Comparison of ENCODE assay signal across 7 cellular contexts in genomic region chr1:40257313-40257687, GRCh38. TPM values are rescaled to one million over a fixed set of nuclear protein-coding genes. Genes with fewer than 3 reads are reported as not detected.
A peak's percentile ranks its signal among the peaks of the same experiment; 100 is the strongest.
DNase-seq lines count a peak whose midpoint lies in the region; ATAC-seq, FAIRE-seq and TF ChIP-seq lines count a peak whose summit lies in the region.

No MANE protein-coding gene starts in this region.

- H3K36me3 ChIP-seq in PC-3 (ENCODE audit: low read depth, low read length) (peaks cover 18% of the 10 kb centered on the region; the same call in 1 of the 2 replicates), H1 (ENCODE audit: control insufficient read depth in 2 of 4, insufficient read depth in 4 of 4, low read length in 3 of 4) (peaks cover 4 to 23% (median 17%) of the 10 kb centered on the region in 4 experiments; a peak in 6 of 8 replicates)
- peaks cover 0 to 17% (median 11%) of the 10 kb centered on the region in 3 experiments for H3K36me3 ChIP-seq in naive thymus-derived CD4-positive, alpha-beta T cell (ENCODE audit: control insufficient read depth in 2 of 3, insufficient read depth in 3 of 3, low read length in 3 of 3)

- no peak for TF ChIP-seq EP300 in H1 (IDR thresholded peaks at IDR 0.05; ENCODE audit: borderline replicate concordance in 1 of 2, low read depth in 2 of 2, low read length in 2 of 2)

- TF ChIP-seq RAD21 in H1 (IDR thresholded peaks at IDR 0.05 in 1 of 2, conservative IDR thresholded peaks at IDR 0.05 in 1 of 2; ENCODE audit: low read depth in 2 of 2, low read length in 2 of 2), result no peak

- TSS peak; percentile 90 for BruUV-seq in PC-3 (replicated peaks; lab: Mats Ljungman, UMichigan)

- peak; percentile 2 for TF ChIP-seq CTCF in GM10248 (IDR thresholded peaks at IDR 0.05; ENCODE audit: control extremely low read depth, extremely low read depth, low read depth, missing control alignments)
- TF ChIP-seq CTCF in H9 (conservative IDR thresholded peaks at IDR 0.05), result no peak
- TF ChIP-seq CTCF in PC-3 (conservative IDR thresholded peaks at IDR 0.05; ENCODE audit: low read depth, low read length), result no peak
- no peak for TF ChIP-seq CTCF in H1 (IDR thresholded peaks at IDR 0.05; ENCODE audit: control extremely low read depth in 1 of 3, insufficient read depth in 1 of 3, low read depth in 1 of 3, low read length in 3 of 3)

- no peaks in the 10 kb centered on the region for H3K27me3 Mint-ChIP-seq in H9 (ENCODE audit: low read depth)
- peaks cover 0 to 4% (median 0%) of the 10 kb centered on the region in 5 donors for H3K27me3 Mint-ChIP-seq in naive thymus-derived CD4-positive, alpha-beta T cell

- TF ChIP-seq POLR2A in H1 (IDR thresholded peaks at IDR 0.05; ENCODE audit: control extremely low read depth in 1 of 2, low read depth in 2 of 2, low read length in 2 of 2), result no peak

- no peaks in the 10 kb centered on the region for H3K27me3 ChIP-seq in H9 (ENCODE audit: insufficient read depth, low read length)
- H3K27me3 ChIP-seq in PC-3 (ENCODE audit: low read length), result no peaks in the 10 kb centered on the region
- H3K27me3 ChIP-seq in H1 (replicated peaks in 1 of 4; ENCODE audit: control insufficient read depth in 3 of 4, extremely low read depth in 1 of 4, insufficient read depth in 3 of 4, low read length in 3 of 4), result no peaks in the 10 kb centered on the region
- no peaks in the 10 kb centered on the region for H3K27me3 ChIP-seq in naive thymus-derived CD4-positive, alpha-beta T cell (ENCODE audit: control insufficient read depth in 2 of 2, insufficient read depth in 2 of 2, low read length in 2 of 2)

- no peak overlapping the region for H3T11ph ChIP-seq in H9 (ENCODE audit: low read length)

- H3K79me2 ChIP-seq in H9 (ENCODE audit: insufficient read depth, low read length) (no peaks in the 10 kb centered on the region), PC-3 (ENCODE audit: low read length) (peaks cover 58% of the 10 kb centered on the region), H1 (ENCODE audit: control insufficient read depth in 1 of 2, insufficient read depth in 2 of 2, low read length in 2 of 2) (peaks cover 0 to 25% of the 10 kb centered on the region in 2 experiments; a peak in 2 of 4 replicates)

- H2BK5ac ChIP-seq in H9 (ENCODE audit: insufficient read length, low read length) (peak overlapping the region; percentile 24), H1 (ENCODE audit: low read depth, low read length) (peak overlapping the region; percentile 91)

- H3K4me2 ChIP-seq in H9 (ENCODE audit: insufficient read depth, insufficient read length, low read length), result peak overlapping the region; percentile 93
- peak overlapping the region; percentile 83 for H3K4me2 ChIP-seq in PC-3 (ENCODE audit: low read length)
- H3K4me2 ChIP-seq in H1 (ENCODE audit: insufficient read depth in 1 of 2, low read depth in 2 of 2, low read length in 2 of 2), result peak overlapping the region; percentile 49 to 65

- H2BK15ac ChIP-seq in H9 (ENCODE audit: low read depth, low read length) (no peak overlapping the region), H1 (ENCODE audit: low read length) (no peak overlapping the region)

- H3K79me1 ChIP-seq in H9 (ENCODE audit: insufficient read depth, low read depth, low read length, poor library complexity, severe bottlenecking) (no peaks in the 10 kb centered on the region), H1 (ENCODE audit: low read depth, low read length) (no peaks in the 10 kb centered on the region)

- peaks cover 3 to 5% of the 10 kb centered on the region in 2 experiments; a peak in 3 of 4 replicates for H3K4me1 Mint-ChIP-seq in H9
- H3K4me1 Mint-ChIP-seq in naive thymus-derived CD4-positive, alpha-beta T cell, result peaks cover 22 to 65% (median 54%) of the 10 kb centered on the region in 7 donors

- H3F3A ChIP-seq in PC-3 (ENCODE audit: low read length, unreplicated experiment), result no peaks in the 10 kb centered on the region

- H3K27ac ChIP-seq in H9 (ENCODE audit: insufficient read length, low read depth, low read length) (peak overlapping the region; percentile 88), PC-3 (ENCODE audit: low read length) (peak overlapping the region; percentile 88), H1 (ENCODE audit: low read depth, low read length) (peak overlapping the region; percentile 78)
- peak overlapping the region; percentile 98 for H3K27ac ChIP-seq in naive thymus-derived CD4-positive, alpha-beta T cell (ENCODE audit: low read depth, low read length)

- H4K8ac ChIP-seq in H9 (replicated peaks; ENCODE audit: insufficient read length, low read depth, low read length) (no peak overlapping the region), H1 (ENCODE audit: extremely low read depth, insufficient read depth, low read length) (peak overlapping the region; percentile 100; the same call in 1 of the 2 replicates)

- H4K5ac ChIP-seq in H9 (ENCODE audit: insufficient read length, low read depth, low read length), result peak overlapping the region; percentile 96
- peak overlapping the region; percentile 87 for H4K5ac ChIP-seq in H1 (ENCODE audit: insufficient read length, low read depth, low read length)

- H3K4me3 Mint-ChIP-seq in H9, result peak overlapping the region; percentile 83 to 91
- H3K4me3 Mint-ChIP-seq in naive thymus-derived CD4-positive, alpha-beta T cell, result peak overlapping the region; percentile 91 to 100 (median 98)

- peak overlapping the region; percentile 55; the same call in 1 of the 2 replicates for H3K14ac ChIP-seq in H9 (ENCODE audit: insufficient read depth, low read length)
- no peak overlapping the region for H3K14ac ChIP-seq in H1 (ENCODE audit: insufficient read length)

- H3K23me2 ChIP-seq in H9 (ENCODE audit: insufficient read length, low read depth, low read length, poor library complexity, severe bottlenecking) (no peaks in the 10 kb centered on the region), H1 (ENCODE audit: low read depth, low read length) (no peaks in the 10 kb centered on the region)

- no peak overlapping the region for H3K4ac ChIP-seq in H9 (ENCODE audit: low read depth, low read length)
- no peak overlapping the region for H3K4ac ChIP-seq in H1 (replicated peaks; ENCODE audit: insufficient read length, low read depth, low read length)

- DNase-seq in GM10248 (ENCODE audit: extremely low spot score) (no peak), H9 (peak; percentile 30), PC-3 (no peak), H1 (ENCODE audit: low read depth in 1 of 2, low spot score in 2 of 2) (no peak), HCEC 1CT (no peak)
- no peak for DNase-seq in naive thymus-derived CD4-positive, alpha-beta T cell

- H2AFZ ChIP-seq in H9 (ENCODE audit: low read length), result peak overlapping the region; percentile 88
- H2AFZ ChIP-seq in PC-3 (ENCODE audit: low read length), result peak overlapping the region; percentile 83
- H2AFZ ChIP-seq in H1 (ENCODE audit: low read length), result peak overlapping the region; percentile 92

- peaks cover 10 to 31% (median 26%) of the 10 kb centered on the region in 3 experiments; a peak in 6 of 7 replicates for H3K36me3 Mint-ChIP-seq in H9 (ENCODE audit: insufficient read depth in 1 of 3, low read depth in 3 of 3)
- H3K36me3 Mint-ChIP-seq in naive thymus-derived CD4-positive, alpha-beta T cell, result peaks cover 0 to 23% (median 19%) of the 10 kb centered on the region in 5 donors

- H3K18ac ChIP-seq in H9 (ENCODE audit: insufficient read length, low read depth, low read length) (peak overlapping the region; percentile 69), H1 (ENCODE audit: extremely low read depth, low read length) (no peak overlapping the region; the same call in 1 of the 2 replicates)

- H4K91ac ChIP-seq in H9 (ENCODE audit: insufficient read length, low read depth, low read length) (no peak overlapping the region), H1 (replicated peaks; ENCODE audit: insufficient read length, low read length) (no peak overlapping the region)

- H2BK20ac ChIP-seq in H9 (ENCODE audit: low read depth, low read length, poor library complexity, severe bottlenecking) (no peak overlapping the region), H1 (ENCODE audit: low read length) (no peak overlapping the region)

- H4K20me1 ChIP-seq in H9 (ENCODE audit: control insufficient read depth, insufficient read depth, insufficient read length) (no peaks in the 10 kb centered on the region), PC-3 (ENCODE audit: low read length) (no peaks in the 10 kb centered on the region), H1 (replicated peaks in 1 of 2; ENCODE audit: control insufficient read depth in 1 of 2, insufficient read depth in 2 of 2, low read length in 2 of 2) (peaks cover 0 to 1% of the 10 kb centered on the region in 2 experiments)

- H2BK12ac ChIP-seq in H9 (ENCODE audit: insufficient read length, low read depth, low read length) (no peak overlapping the region), H1 (ENCODE audit: low read depth, low read length) (peak overlapping the region; percentile 40; the same call in 1 of the 2 replicates)

- CTCF ChIA-PET in GM10248 (lab: Yijun Ruan, JAX) (interaction anchor here (0.6 to 2.4 kb wide), 5 partner anchors 14 to 224 kb away, joined by 3 to 11 read pairs (median 3); no protein-coding TSS in a partner anchor), PC-3 (lab: Charles Lee) (interaction anchor here (0.7 kb wide), 1 partner anchor 32 kb away, joined by 7 read pairs; no protein-coding TSS in a partner anchor), H1 (lab: Charles Lee; ENCODE audit: partially characterized antibody) (interaction anchor here (1.5 to 3.1 kb wide), 2 partner anchors 58 to 81 kb away, joined by 6 to 13 read pairs; no protein-coding TSS in a partner anchor)
- CTCF ChIA-PET in naive thymus-derived CD4-positive, alpha-beta T cell (lab: Charles Lee), result interaction anchor here (0.6 to 1.2 kb wide), 3 partner anchors 104 to 146 kb away, joined by 3 to 4 read pairs (median 3); no protein-coding TSS in a partner anchor

- H2BK120ac ChIP-seq in H9 (ENCODE audit: low read depth, low read length, poor library complexity, severe bottlenecking), result no peak overlapping the region
- no peak overlapping the region for H2BK120ac ChIP-seq in H1 (replicated peaks; ENCODE audit: low read depth, low read length)

- peak overlapping the region; percentile 87 for H3K56ac ChIP-seq in H9 (ENCODE audit: insufficient read length, low read depth, low read length)
- no peak overlapping the region for H3K56ac ChIP-seq in H1 (replicated peaks; ENCODE audit: insufficient read length, low read depth, low read length)

- H3K9ac ChIP-seq in H9 (ENCODE audit: extremely low read depth, insufficient read length, low read length) (peak overlapping the region; percentile 96), PC-3 (ENCODE audit: low read length) (peak overlapping the region; percentile 97), H1 (replicated peaks in 1 of 4; ENCODE audit: extremely low read depth in 1 of 4, low read depth in 3 of 4, low read length in 3 of 4) (peak overlapping the region; percentile 94 to 99 (median 96))

- H2AK5ac ChIP-seq in H9 (ENCODE audit: insufficient read length, low read length) (no peak overlapping the region), H1 (ENCODE audit: low read depth, low read length) (no peak overlapping the region)

- H3K9me2 ChIP-seq in PC-3 (replicated peaks; ENCODE audit: low read length), result no peaks in the 10 kb centered on the region

- FAIRE-seq in H1 (lab: Jason Lieb, UNC), result no peak

- no CpG with 5 or more reads among the region's 16 CpGs for WGBS in H9 (ENCODE audit: extremely low coverage, insufficient read length, low lambda C conversion rate)
- 1% methylated on average over 16 of the region's 16 CpGs; no CpG with 5 or more reads in 1 of the 2 experiments for WGBS in H1 (ENCODE audit: extremely low coverage in 1 of 2, insufficient coverage in 1 of 2, insufficient read length in 1 of 2, insufficient replicate concordance in 2 of 2, low coverage in 1 of 2, low lambda C conversion rate in 2 of 2, missing lambda C conversion rate in 1 of 2), 2 experiments

- H3K9me3 Mint-ChIP-seq in H9, result no peaks in the 10 kb centered on the region
- H3K9me3 Mint-ChIP-seq in naive thymus-derived CD4-positive, alpha-beta T cell, result no peaks in the 10 kb centered on the region

- H3K4me3 ChIP-seq in PC-3 (ENCODE audit: low read length) (peak overlapping the region; percentile 100), H1 (ENCODE audit: extremely low read depth in 1 of 4, insufficient read depth in 2 of 4, low read depth in 3 of 4, low read length in 4 of 4) (peak overlapping the region; percentile 90 to 98 (median 95))
- H3K4me3 ChIP-seq in naive thymus-derived CD4-positive, alpha-beta T cell (ENCODE audit: low read length), result peak overlapping the region; percentile 98

- POLR2A ChIA-PET in GM10248 (lab: Yijun Ruan, JAX), result interaction anchor here (0.6 kb wide), 1 partner anchor 28 kb away, joined by 5 read pairs; no protein-coding TSS in a partner anchor
- POLR2A ChIA-PET in PC-3 (lab: Charles Lee; ENCODE audit: unreplicated experiment), result interaction anchor here (0.6 to 1.2 kb wide), 3 partner anchors 16 to 38 kb away, joined by 3 read pairs; no protein-coding TSS in a partner anchor
- POLR2A ChIA-PET in H1 (lab: Charles Lee; ENCODE audit: partially characterized antibody), result interaction anchor here (0.6 to 2.4 kb wide), 15 partner anchors 9 to 219 kb away, joined by 3 to 7 read pairs (median 4); partner anchors contain the start of genes CAP1, RLF, TMCO2 and ZFP69B
- POLR2A ChIA-PET in naive thymus-derived CD4-positive, alpha-beta T cell (lab: Charles Lee), result interaction anchor here (0.7 to 1.8 kb wide), 13 partner anchors 10 to 722 kb away, joined by 3 to 9 read pairs (median 4); partner anchors contain the start of genes CAP1, COL9A2, CTPS1 and NFYC

- H3K23ac ChIP-seq in H9 (ENCODE audit: insufficient read length, low read depth, low read length) (no peak overlapping the region), H1 (ENCODE audit: insufficient read length) (no peak overlapping the region)

- H3K9me3 ChIP-seq in H9 (ENCODE audit: control insufficient read depth, low read depth, low read length) (no peaks in the 10 kb centered on the region), PC-3 (ENCODE audit: low read length) (no peaks in the 10 kb centered on the region), H1 (ENCODE audit: insufficient read depth in 2 of 2, low read depth in 1 of 2, low read length in 1 of 2) (no peaks in the 10 kb centered on the region)
- no peaks in the 10 kb centered on the region for H3K9me3 ChIP-seq in naive thymus-derived CD4-positive, alpha-beta T cell (ENCODE audit: control insufficient read depth in 2 of 3, low read length in 3 of 3)

- intact Hi-C loops in PC-3 (cut with micrococcal nuclease), result no loop called here
- intact Hi-C loops in naive thymus-derived CD4-positive, alpha-beta T cell (cut with micrococcal nuclease), result loop anchor here (2.0 to 10.0 kb wide), 9 partner anchors 16 to 605 kb away; partner anchors contain the start of genes CITED4 (in 1 of the 2), NFYC (in 1 of the 2), PPIE (in 1 of the 2) and SMAP2 (in 1 of the 2)

- ATAC-seq in PC-3 (peak; percentile 4), HG03354 (IDR thresholded peaks at IDR 0.05; ENCODE audit: poor library complexity, severe bottlenecking, unreplicated experiment) (no peak)
- peak; percentile 0 for ATAC-seq in naive thymus-derived CD4-positive, alpha-beta T cell

- peak overlapping the region; percentile 95 to 99 (median 98) for H3K27ac Mint-ChIP-seq in H9
- H3K27ac Mint-ChIP-seq in naive thymus-derived CD4-positive, alpha-beta T cell, result peak overlapping the region; percentile 97 to 100 (median 100)

- H3K4me1 ChIP-seq in H9 (ENCODE audit: insufficient read depth, low read length) (no peaks in the 10 kb centered on the region), PC-3 (ENCODE audit: insufficient read depth, low read length) (peaks cover 11% of the 10 kb centered on the region), H1 (replicated peaks in 1 of 4; ENCODE audit: control insufficient read depth in 3 of 4, insufficient read depth in 4 of 4, low read length in 3 of 4) (no peaks in the 10 kb centered on the region; a peak in 1 of 7 replicates)
- H3K4me1 ChIP-seq in naive thymus-derived CD4-positive, alpha-beta T cell (ENCODE audit: control insufficient read depth in 2 of 2, insufficient read depth in 2 of 2, low read length in 2 of 2), result peaks cover 14% of the 10 kb centered on the region in 2 donors

RNA-seq across cellular contexts. Expression of gene ZMPSTE24, which starts 0.7 kb away (rescaled TPM):
- total RNA-seq in H9 (2021) (47.6 and 47.7 TPM in 2 replicates), PC-3 (2014; rRNA removed) (68.7 and 76.1 TPM in 2 replicates)
- total RNA-seq in H1 (2021; fragmentation: NEBNext Ultra II Directional; extraction: Animal tissue kit (Norgen Biotek cat#: 25700)), result 41.5 and 42.9 TPM in 2 replicates
- 7.9 and 12.7 TPM in 2 replicates for polyA plus RNA-seq in H1 (2011; rRNA removed)
- polyA plus RNA-seq in H1 (2011; cell fraction: cytosol; rRNA removed), result 15.7 TPM
- polyA plus RNA-seq in H1 (2011; cell fraction: nucleus; rRNA removed), result 5.6 TPM
- polyA plus RNA-seq in H1 (2012, experiment 1 of 2), result 15.9 to 30.3 TPM (median 18.2 TPM) in 4 replicates
- 2.7 TPM for polyA plus RNA-seq in H1 (2012, experiment 2 of 2)
- polyA plus RNA-seq in H1 (2013, experiment 1 of 2), result 58.1 TPM
- polyA plus RNA-seq in H1 (2013, experiment 2 of 2), result 63.2 TPM
- 15.8 and 18.8 TPM in 2 replicates for polyA minus RNA-seq in H1 (2011; rRNA and poly(A)+ RNA removed)
- 25.6 TPM for polyA minus RNA-seq in H1 (2011; cell fraction: cytosol; rRNA and poly(A)+ RNA removed)
- polyA minus RNA-seq in H1 (2011; cell fraction: nucleus; rRNA and poly(A)+ RNA removed), result 12.8 TPM
- total RNA-seq in naive thymus-derived CD4-positive, alpha-beta T cell, result 10 to 100 TPM in 4 of 5 experiments, 1 to 10 TPM in 1; 9.5 to 31.0 (median 14.1) TPM
- 10 to 100 TPM; 14.5 to 19.2 TPM for polyA plus RNA-seq in naive thymus-derived CD4-positive, alpha-beta T cell

RNA-seq across cellular contexts. Expression of gene TMCO2, which starts 9.6 kb away (rescaled TPM):
- total RNA-seq in H9 (2021) (not detected in 2 replicates), PC-3 (2014; rRNA removed) (not detected in 2 replicates)
- total RNA-seq in H1 (2021; fragmentation: NEBNext Ultra II Directional; extraction: Animal tissue kit (Norgen Biotek cat#: 25700)), result not detected in 2 replicates
- not detected in 2 replicates for polyA plus RNA-seq in H1 (2011; rRNA removed)
- not detected for polyA plus RNA-seq in H1 (2011; cell fraction: cytosol; rRNA removed)
- polyA plus RNA-seq in H1 (2011; cell fraction: nucleus; rRNA removed), result not detected
- polyA plus RNA-seq in H1 (2012, experiment 1 of 2), result not detected in 4 replicates
- polyA plus RNA-seq in H1 (2012, experiment 2 of 2), result not detected
- polyA plus RNA-seq in H1 (2013, experiment 1 of 2), result not detected
- polyA plus RNA-seq in H1 (2013, experiment 2 of 2), result not detected
- polyA minus RNA-seq in H1 (2011; rRNA and poly(A)+ RNA removed), result not detected in 2 replicates
- not detected for polyA minus RNA-seq in H1 (2011; cell fraction: cytosol; rRNA and poly(A)+ RNA removed)
- not detected for polyA minus RNA-seq in H1 (2011; cell fraction: nucleus; rRNA and poly(A)+ RNA removed)
- total RNA-seq in naive thymus-derived CD4-positive, alpha-beta T cell, result not detected
- polyA plus RNA-seq in naive thymus-derived CD4-positive, alpha-beta T cell, result not detected

RNA-seq across cellular contexts. Expression of gene COL9A2, which starts 59.8 kb away (rescaled TPM):
- total RNA-seq in H9 (2021), result 4.5 TPM in 2 replicates
- total RNA-seq in PC-3 (2014; rRNA removed), result 4.4 and 7.0 TPM in 2 replicates
- total RNA-seq in H1 (2021; fragmentation: NEBNext Ultra II Directional; extraction: Animal tissue kit (Norgen Biotek cat#: 25700)), result 2.7 and 3.2 TPM in 2 replicates
- 3.3 and 3.7 TPM in 2 replicates for polyA plus RNA-seq in H1 (2011; rRNA removed)
- polyA plus RNA-seq in H1 (2011; cell fraction: cytosol; rRNA removed), result 3.6 TPM
- polyA plus RNA-seq in H1 (2011; cell fraction: nucleus; rRNA removed), result 20.4 TPM
- polyA plus RNA-seq in H1 (2012, experiment 1 of 2), result 4.1 to 5.4 TPM (median 5.3 TPM) in 4 replicates
- polyA plus RNA-seq in H1 (2012, experiment 2 of 2), result 6.8 TPM
- polyA plus RNA-seq in H1 (2013, experiment 1 of 2), result 3.5 TPM
- 3.2 TPM for polyA plus RNA-seq in H1 (2013, experiment 2 of 2)
- 0.54 and 0.63 TPM in 2 replicates for polyA minus RNA-seq in H1 (2011; rRNA and poly(A)+ RNA removed)
- polyA minus RNA-seq in H1 (2011; cell fraction: cytosol; rRNA and poly(A)+ RNA removed), result 1.7 TPM
- polyA minus RNA-seq in H1 (2011; cell fraction: nucleus; rRNA and poly(A)+ RNA removed), result 1.7 TPM
- 10 to 100 TPM in 1 of 5 experiments, 1 to 10 TPM in 3, under 1 TPM in 1; 0.97 to 14.6 (median 3.4) TPM for total RNA-seq in naive thymus-derived CD4-positive, alpha-beta T cell
- under 1 TPM; 0.43 to 0.55 TPM for polyA plus RNA-seq in naive thymus-derived CD4-positive, alpha-beta T cell
